1 cellular context compared by ENCODE assay signal in the genomic region with DNA sequence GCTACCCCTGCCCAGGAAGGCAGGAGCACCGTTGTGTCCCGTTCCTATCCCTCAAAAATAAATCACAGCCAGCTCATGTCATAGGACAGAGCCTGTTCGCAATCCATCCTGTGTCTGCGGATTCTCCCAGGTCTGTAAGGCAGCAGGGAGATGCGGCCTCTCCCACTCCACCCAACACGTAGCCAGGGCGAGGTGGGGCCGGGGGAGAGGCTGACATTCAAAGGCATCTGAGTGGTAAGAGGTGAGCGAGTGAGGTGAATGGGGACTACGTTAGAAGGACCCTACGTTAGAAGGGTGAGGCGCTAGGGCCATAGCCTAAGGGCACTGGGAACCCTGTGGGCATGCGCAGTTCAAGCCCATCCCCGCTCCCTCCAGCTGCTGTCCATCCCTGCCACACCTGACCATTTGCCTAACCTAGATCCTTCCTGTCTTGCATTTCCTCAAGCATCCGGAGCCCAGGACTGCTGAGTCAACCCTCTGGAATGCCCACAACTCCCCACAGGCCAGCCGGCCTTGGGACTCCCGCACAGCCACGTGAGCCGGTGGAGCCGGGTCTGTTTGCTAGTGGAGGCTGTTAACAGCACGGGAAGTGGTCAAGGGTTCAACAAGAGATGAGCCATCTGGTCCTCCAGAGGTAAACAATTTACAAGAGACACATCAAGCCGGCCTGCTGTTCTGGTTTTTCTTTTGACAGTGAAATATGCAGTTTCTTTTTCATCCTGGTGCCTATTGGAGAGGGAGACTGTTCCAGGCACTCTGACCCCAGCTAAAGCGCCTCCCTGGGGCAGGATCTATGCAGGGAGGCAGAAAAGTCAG.
A peak's percentile ranks its signal among the peaks of the same experiment; 100 is the strongest.
TF ChIP-seq lines count a peak whose summit lies in the region.

No MANE protein-coding gene starts in this region.

TF ChIP-seq in HepG2, 621 proteins besides CTCF, POLR2A, EP300 and RAD21 (continued from another document and continues in another):
- peak; percentile 66; the same call in 1 of the 2 replicates for TF ChIP-seq ZHX2 (IDR thresholded peaks at IDR 0.05; ENCODE audit: low read depth)
- no peak for TF ChIP-seq ZHX2 (CRISPR knock-in tag; IDR thresholded peaks at IDR 0.05; ENCODE audit: borderline replicate concordance)
- TF ChIP-seq UBTF (CRISPR knock-in tag; IDR thresholded peaks at IDR 0.05): peak; percentile 85
- TF ChIP-seq ERF (CRISPR knock-in tag; IDR thresholded peaks at IDR 0.05): peak; percentile 99
- no peak for TF ChIP-seq ZNF589 (CRISPR knock-in tag; conservative IDR thresholded peaks at IDR 0.05)
- TF ChIP-seq ZSCAN12 (CRISPR knock-in tag; IDR thresholded peaks at IDR 0.05): peak; percentile 90
- TF ChIP-seq, protein P1, sequence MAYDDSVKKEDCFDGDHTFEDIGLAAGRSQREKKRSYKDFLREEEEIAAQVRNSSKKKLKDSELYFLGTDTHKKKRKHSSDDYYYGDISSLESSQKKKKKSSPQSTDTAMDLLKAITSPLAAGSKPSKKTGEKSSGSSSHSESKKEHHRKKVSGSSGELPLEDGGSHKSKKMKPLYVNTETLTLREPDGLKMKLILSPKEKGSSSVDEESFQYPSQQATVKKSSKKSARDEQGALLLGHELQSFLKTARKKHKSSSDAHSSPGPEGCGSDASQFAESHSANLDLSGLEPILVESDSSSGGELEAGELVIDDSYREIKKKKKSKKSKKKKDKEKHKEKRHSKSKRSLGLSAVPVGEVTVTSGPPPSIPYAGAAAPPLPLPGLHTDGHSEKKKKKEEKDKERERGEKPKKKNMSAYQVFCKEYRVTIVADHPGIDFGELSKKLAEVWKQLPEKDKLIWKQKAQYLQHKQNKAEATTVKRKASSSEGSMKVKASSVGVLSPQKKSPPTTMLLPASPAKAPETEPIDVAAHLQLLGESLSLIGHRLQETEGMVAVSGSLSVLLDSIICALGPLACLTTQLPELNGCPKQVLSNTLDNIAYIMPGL (CRISPR knock-in tag; IDR thresholded peaks at IDR 0.05; ENCODE audit: borderline replicate concordance in 1 of 2, low read depth in 1 of 2): peak; percentile 79 to 81
- peak; percentile 53; the same call in 1 of the 2 replicates for TF ChIP-seq BRD4 (CRISPR knock-in tag; IDR thresholded peaks at IDR 0.05)
- TF ChIP-seq MBD4 (IDR thresholded peaks at IDR 0.05; ENCODE audit: borderline replicate concordance, low read length): no peak
- peak; percentile 2; the same call in 1 of the 2 replicates for TF ChIP-seq ZNF816 (CRISPR knock-in tag; IDR thresholded peaks at IDR 0.05; ENCODE audit: borderline replicate concordance)
- TF ChIP-seq ZNF337 (CRISPR knock-in tag; IDR thresholded peaks at IDR 0.05; ENCODE audit: borderline replicate concordance, low read depth): peak; percentile 99
- peak; percentile 44 for TF ChIP-seq GATAD1 (CRISPR knock-in tag; IDR thresholded peaks at IDR 0.05)
- no peak for TF ChIP-seq IKZF4 (CRISPR knock-in tag; IDR thresholded peaks at IDR 0.05; ENCODE audit: borderline replicate concordance, low read depth, not compliant biosample characterization)
- peak; percentile 79 for TF ChIP-seq AHR (CRISPR knock-in tag; IDR thresholded peaks at IDR 0.05)
- TF ChIP-seq ZNF18 (CRISPR knock-in tag; IDR thresholded peaks at IDR 0.05; ENCODE audit: insufficient replicate concordance): peak; percentile 69
- TF ChIP-seq POGK (CRISPR knock-in tag; conservative IDR thresholded peaks at IDR 0.05): peak; percentile 97
- TF ChIP-seq ZNF670 (CRISPR knock-in tag; IDR thresholded peaks at IDR 0.05; ENCODE audit: borderline replicate concordance): peak; percentile 98
- 0 out of 2 replicates have a peak, but pooled peaks have one; percentile 14 for TF ChIP-seq NFE2 (CRISPR knock-in tag; IDR thresholded peaks at IDR 0.05)
- no peak for TF ChIP-seq TERF1 (CRISPR knock-in tag; IDR thresholded peaks at IDR 0.05)
- TF ChIP-seq, protein P2, sequence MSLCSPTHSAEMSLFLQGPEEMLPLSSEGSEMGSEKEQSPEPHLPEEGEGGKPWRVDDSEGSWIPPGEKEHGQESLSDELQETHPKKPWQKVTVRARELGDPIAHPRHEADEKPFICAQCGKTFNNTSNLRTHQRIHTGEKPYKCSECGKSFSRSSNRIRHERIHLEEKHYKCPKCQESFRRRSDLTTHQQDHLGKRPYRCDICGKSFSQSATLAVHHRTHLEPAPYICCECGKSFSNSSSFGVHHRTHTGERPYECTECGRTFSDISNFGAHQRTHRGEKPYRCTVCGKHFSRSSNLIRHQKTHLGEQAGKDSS (CRISPR knock-in tag; IDR thresholded peaks at IDR 0.05; ENCODE audit: borderline replicate concordance, low read depth): peak; percentile 99
- peak; percentile 99 for TF ChIP-seq ZSCAN9 (CRISPR knock-in tag; IDR thresholded peaks at IDR 0.05; ENCODE audit: borderline replicate concordance)
- peak; percentile 45 for TF ChIP-seq STAG1 (CRISPR knock-in tag; IDR thresholded peaks at IDR 0.05)
- 0 out of 2 replicates have a peak, but pooled peaks have one; percentile 66 for TF ChIP-seq ZNF510 (CRISPR knock-in tag; IDR thresholded peaks at IDR 0.05; ENCODE audit: low read depth)
- no peak for TF ChIP-seq ZNF790 (CRISPR knock-in tag; IDR thresholded peaks at IDR 0.05; ENCODE audit: borderline replicate concordance)
- peak; percentile 62; the same call in 1 of the 2 replicates for TF ChIP-seq TAF1 (CRISPR knock-in tag; IDR thresholded peaks at IDR 0.05)
- TF ChIP-seq CSRNP2 (CRISPR knock-in tag; conservative IDR thresholded peaks at IDR 0.05; ENCODE audit: low read depth): no peak
- TF ChIP-seq STAT6 (CRISPR knock-in tag; IDR thresholded peaks at IDR 0.05; ENCODE audit: borderline replicate concordance): peak; percentile 77; the same call in 1 of the 2 replicates
- no peak for TF ChIP-seq SOX6 (IDR thresholded peaks at IDR 0.05)
- TF ChIP-seq SOX6 (CRISPR knock-in tag; IDR thresholded peaks at IDR 0.05): peak; percentile 97
- TF ChIP-seq ZNF75D (CRISPR knock-in tag; IDR thresholded peaks at IDR 0.05; ENCODE audit: borderline replicate concordance): no peak
- peak; percentile 92 for TF ChIP-seq ZNF781 (CRISPR knock-in tag; IDR thresholded peaks at IDR 0.05; ENCODE audit: borderline replicate concordance, not compliant biosample characterization)
- no peak for TF ChIP-seq HNRNPH1 (optimal IDR thresholded peaks at IDR 0.05; ENCODE audit: low read depth, low read length)
- TF ChIP-seq HNF4A (CRISPR knock-in tag; IDR thresholded peaks at IDR 0.05): peak; percentile 86
